8 cellular contexts compared by ENCODE assay signal in the genomic region with DNA sequence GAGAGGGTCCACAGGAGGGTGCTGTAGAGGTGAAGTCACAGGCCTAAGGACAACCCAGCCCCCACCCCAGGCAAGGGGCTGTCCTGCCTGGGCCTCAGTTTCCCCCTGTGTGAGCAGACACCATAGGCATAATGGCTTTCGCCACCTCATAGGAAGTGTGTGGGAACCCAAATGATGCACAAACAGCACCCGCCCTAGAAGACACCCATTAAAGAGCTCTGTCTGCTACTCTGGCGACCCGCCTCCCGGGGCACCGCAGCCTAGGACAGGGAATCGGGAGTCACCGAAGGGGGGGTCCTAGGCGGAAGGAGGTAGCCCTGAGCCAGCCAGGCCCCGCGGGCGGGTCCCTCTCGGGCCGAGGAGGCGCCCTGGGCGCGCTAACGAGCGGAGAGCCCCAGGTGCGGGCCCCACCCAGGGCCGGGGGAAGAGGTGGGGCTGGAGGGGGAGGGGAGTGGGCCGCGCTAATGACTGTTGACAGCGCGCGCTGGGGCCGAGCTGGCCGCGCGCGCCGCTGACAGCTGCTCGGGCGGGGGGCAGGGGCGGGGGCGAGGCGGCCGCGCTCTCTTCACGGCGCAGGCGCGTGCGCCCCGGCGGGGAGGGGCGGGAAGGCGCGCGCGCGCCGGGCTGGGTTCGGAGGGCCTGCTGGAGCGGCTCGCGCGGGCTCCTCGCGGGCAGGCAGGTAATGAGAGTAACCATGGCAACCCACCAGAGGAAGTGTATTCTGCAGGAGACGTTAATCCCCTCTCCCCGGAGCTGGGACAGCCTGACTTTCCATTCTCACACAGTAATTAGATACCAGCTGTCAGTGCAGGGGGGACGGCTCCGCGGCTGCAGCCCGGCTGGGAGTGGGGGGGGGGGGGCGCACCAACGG. TPM values are rescaled to one million over a fixed set of nuclear protein-coding genes. Genes with fewer than 3 reads are reported as not detected.
A peak's percentile ranks its signal among the peaks of the same experiment; 100 is the strongest.
DNase-seq lines count a peak whose midpoint lies in the region; ATAC-seq lines count a peak whose summit lies in the region.

No MANE protein-coding gene starts in this region.

- H2BK15ac ChIP-seq in mesendoderm (replicated peaks; ENCODE audit: low read depth): no peak overlapping the region

- intact Hi-C loops in activated CD4-positive, alpha-beta memory T cell treated with anti-CD3 and anti-CD28 coated beads for 36 hours (cut with micrococcal nuclease): loop anchor here (1.0 to 10.0 kb wide), 3 partner anchors 49 to 209 kb away; partner anchors contain the start of genes ASXL1, COMMD7 and NOL4L

- H3K9me3 Mint-ChIP-seq in activated CD4-positive, alpha-beta memory T cell treated with anti-CD3 and anti-CD28 coated beads for 36 hours: no peaks in the 10 kb centered on the region

- H2BK120ac ChIP-seq in mesendoderm (ENCODE audit: low read depth, low read length): no peak overlapping the region

- H2BK5ac ChIP-seq in mesendoderm (ENCODE audit: low read length): no peak overlapping the region

- H3K27me3 Mint-ChIP-seq in activated CD4-positive, alpha-beta memory T cell treated with anti-CD3 and anti-CD28 coated beads for 36 hours: no peaks in the 10 kb centered on the region

- no peak overlapping the region for H4K5ac ChIP-seq in mesendoderm (ENCODE audit: low read length)

- peak overlapping the region; percentile 28 for H3K4me2 ChIP-seq in mesendoderm (ENCODE audit: low read length)

- H3K27me3 ChIP-seq in mesendoderm (ENCODE audit: insufficient read depth, low read length, poor library complexity): no peaks in the 10 kb centered on the region

- no peak overlapping the region for H3K4me3 ChIP-seq in mesendoderm (ENCODE audit: low read length)

- no peak overlapping the region for H3K56ac ChIP-seq in mesendoderm (ENCODE audit: low read length)

- no peak overlapping the region for H3K23ac ChIP-seq in mesendoderm (ENCODE audit: low read length)

- no peak overlapping the region for H3K4ac ChIP-seq in mesendoderm (ENCODE audit: low read depth, low read length)

- no peak overlapping the region for H4K8ac ChIP-seq in mesendoderm (ENCODE audit: low read depth, low read length)

- peaks cover 74% of the 10 kb centered on the region for H3K4me1 Mint-ChIP-seq in activated CD4-positive, alpha-beta memory T cell treated with anti-CD3 and anti-CD28 coated beads for 36 hours (ENCODE audit: low read depth)

- CTCF ChIA-PET in activated CD4-positive, alpha-beta memory T cell treated with anti-CD3 and anti-CD28 coated beads for 36 hours (lab: Charles Lee): interaction anchor here (1.4 to 6.8 kb wide), 3 partner anchors 8 to 113 kb away, joined by 3 to 60 read pairs (median 4); no protein-coding TSS in a partner anchor

- H3K79me1 ChIP-seq in mesendoderm (ENCODE audit: low read length): no peaks in the 10 kb centered on the region

- no peak overlapping the region for H3K27ac ChIP-seq in mesendoderm (ENCODE audit: low read depth, low read length)

- no peaks in the 10 kb centered on the region for H3K79me2 ChIP-seq in mesendoderm (ENCODE audit: control insufficient read depth, insufficient read depth, low read length)

- peaks cover 5% of the 10 kb centered on the region for H3K4me1 ChIP-seq in mesendoderm (ENCODE audit: control insufficient read depth, low read depth, low read length)

- H3K4me3 Mint-ChIP-seq in activated CD4-positive, alpha-beta memory T cell treated with anti-CD3 and anti-CD28 coated beads for 36 hours: peak overlapping the region; percentile 72

- WGBS in mesendoderm (ENCODE audit: extremely low coverage, insufficient coverage, low lambda C conversion rate): no CpG with 5 or more reads among the region's 68 CpGs

- peak overlapping the region; percentile 28 for H3K9ac ChIP-seq in mesendoderm (ENCODE audit: low read length)

- DNase-seq in GM03348 (ENCODE audit: low spot score) (peak; percentile 57), NCI-H446 (lab: John Stamatoyannopoulos, UW) (peak; percentile 24 to 79), ecto neural progenitor cell (ENCODE audit: low spot score) (peak; percentile 90), mesendoderm (peak; percentile 97)
- DNase-seq in activated CD4-positive, alpha-beta memory T cell treated with anti-CD3 and anti-CD28 coated beads for 36 hours: peak; percentile 84
- DNase-seq in stimulated activated CD8-positive, alpha-beta memory T cell treated with anti-CD3 and anti-CD28 coated beads, Interleukin-7, amount 100 ng/mL, for 4 hours (ENCODE audit: low read depth in 2 of 2): peak; percentile 38 to 64

- H3K18ac ChIP-seq in mesendoderm (ENCODE audit: low read length): no peak overlapping the region

- no peak overlapping the region for H2AK5ac ChIP-seq in mesendoderm (ENCODE audit: low read length)

- H3K36me3 Mint-ChIP-seq in activated CD4-positive, alpha-beta memory T cell treated with anti-CD3 and anti-CD28 coated beads for 36 hours: peaks cover 4% of the 10 kb centered on the region

- POLR2A ChIA-PET in activated CD4-positive, alpha-beta memory T cell treated with anti-CD3 and anti-CD28 coated beads for 36 hours (lab: Charles Lee): interaction anchor here (0.8 to 1.4 kb wide), 6 partner anchors 12 to 206 kb away, joined by 3 to 4 read pairs (median 4); no protein-coding TSS in a partner anchor

- H3K27ac Mint-ChIP-seq in activated CD4-positive, alpha-beta memory T cell treated with anti-CD3 and anti-CD28 coated beads for 36 hours: peak overlapping the region; percentile 89

- H3K36me3 ChIP-seq in mesendoderm (ENCODE audit: control insufficient read depth, insufficient read depth, low read length): no peaks in the 10 kb centered on the region

- ATAC-seq in HG03103 (IDR thresholded peaks at IDR 0.05; ENCODE audit: low read depth, unreplicated experiment) (peak; percentile 43), HG03025 (IDR thresholded peaks at IDR 0.05; ENCODE audit: low FRiP score, unreplicated experiment) (no peak)

RNA-seq across cellular contexts. Expression of gene NOL4L, which starts 48.9 kb away (rescaled TPM):
- total RNA-seq in activated CD4-positive, alpha-beta memory T cell treated with anti-CD3 and anti-CD28 coated beads for 36 hours: 10 to 100 TPM; 21.8 to 22.1 TPM
- polyA plus RNA-seq in mesendoderm (2013, experiment 1 of 2): 9.5 TPM
- polyA plus RNA-seq in mesendoderm (2013, experiment 2 of 2): 9.0 TPM
